In genomic region chr17:70053241-70054234, GRCh38 we compare ENCODE assay signal across 14 cellular contexts. TPM values are rescaled to one million over a fixed set of nuclear protein-coding genes. Genes with fewer than 3 reads are reported as not detected.
DNase-seq lines count a peak whose midpoint lies in the region; ATAC-seq and TF ChIP-seq lines count a peak whose summit lies in the region.
"Had no signal": no experiment of that assay in that cellular context is flagged by ENCODE, and none has a peak within 500 bp of the region (broad histone marks: within the 10 kb centered on the region; RNA-seq: fewer than 3 reads in every experiment).

No MANE protein-coding gene starts in this region.

- 35 to 41% methylated on average over 13 of the region's 13 CpGs for WGBS in testis, 2 donors

- no peaks in the 10 kb centered on the region for H3K9me3 ChIP-seq in mucosa of descending colon
- H3K9me3 ChIP-seq in testis, result no peaks in the 10 kb centered on the region
- H3K9me3 ChIP-seq: transverse colon had no signal

- no peaks in the 10 kb centered on the region for H3K4me1 Mint-ChIP-seq in Calu3 (ENCODE audit: low read depth, unreplicated experiment)

- BruUV-seq in Calu3 (replicated peaks; lab: Mats Ljungman, UMichigan), result no TSS peak

- no peaks in the 10 kb centered on the region for H3K27me3 Mint-ChIP-seq in Calu3 (ENCODE audit: unreplicated experiment)

- intact Hi-C loops in mucosa of descending colon (cut with DNase I, micrococcal nuclease), result no loop called here
- intact Hi-C loops in testis (cut with DNase I; ENCODE audit: low total_unique reads), result no loop called here
- intact Hi-C loops in Calu3 (cut with micrococcal nuclease; ENCODE audit: unreplicated experiment), result no loop called here

- no peaks in the 10 kb centered on the region for H3K9me3 Mint-ChIP-seq in Calu3 (ENCODE audit: low read depth, unreplicated experiment)
- H3K9me3 Mint-ChIP-seq: T-helper 1 cell treated with Interleukin-12 subunit alpha and Interleukin-12 subunit beta and Interleukin-4 antibody, amounts not matched to agents 30 μg/mL and 1 μg/mL, for 36 hours had no signal

- H3K27ac ChIP-seq in testis, result peak overlapping the region; percentile 54 to 76
- H3K27ac ChIP-seq: 22Rv1, transverse colon had no signal

- CTCF ChIA-PET in Calu3 (lab: Charles Lee), result no interaction called here

- H3K36me3 Mint-ChIP-seq in Calu3 (ENCODE audit: insufficient read depth, unreplicated experiment), result no peaks in the 10 kb centered on the region

- ATAC-seq in mucosa of descending colon (peak; percentile 31), HG02852 (IDR thresholded peaks at IDR 0.05; ENCODE audit: unreplicated experiment) (no peak)

- DNase-seq in NOMO-1 (lab: John Stamatoyannopoulos, UW; ENCODE audit: unreplicated experiment in 2 of 2), result peak; percentile 30 to 39
- no peak for DNase-seq in NOMO-1 treated with dmso at 0.1 percent for 144 hours (lab: John Stamatoyannopoulos, UW; ENCODE audit: unreplicated experiment)
- DNase-seq in epithelial cell of proximal tubule (ENCODE audit: low read depth), result no peak
- DNase-seq in mucosa of descending colon, result no peak
- peak; percentile 24 for DNase-seq in testis
- no peak for DNase-seq in NCI-H526 treated with DMSO at 0.1 percent for 48 hours (lab: John Stamatoyannopoulos, UW)
- DNase-seq in Calu3, result no peak
- DNase-seq: activated CD4-positive, alpha-beta T cell treated with anti-CD3 and anti-CD28 coated beads, Interleukin-2, amount 50 U/mL, for 4 hours; activated effector memory CD4-positive, alpha-beta T cell treated with anti-CD3 and anti-CD28 coated beads, Interleukin-2, amount 50 U/mL, for 16 hours; central memory CD4-positive, alpha-beta T cell; transverse colon had no signal

- no peak for TF ChIP-seq CTCF in epithelial cell of proximal tubule (conservative IDR thresholded peaks at IDR 0.05; ENCODE audit: low read depth, low read length)
- no peak for TF ChIP-seq CTCF in mucosa of descending colon (IDR thresholded peaks at IDR 0.05)
- no peak for TF ChIP-seq CTCF in testis (IDR thresholded peaks at IDR 0.05)
- no peak for TF ChIP-seq CTCF in Calu3 (IDR thresholded peaks at IDR 0.05; ENCODE audit: unreplicated experiment)

- H3K27me3 ChIP-seq in testis, result no peaks in the 10 kb centered on the region
- H3K27me3 ChIP-seq: transverse colon had no signal

- H3K4me1 ChIP-seq in mucosa of descending colon (ENCODE audit: low read depth) (no peaks in the 10 kb centered on the region), testis (peaks cover 8% of the 10 kb centered on the region)

- H3K4me3 Mint-ChIP-seq in Calu3 (ENCODE audit: low read depth, unreplicated experiment), result no peak overlapping the region
- H3K4me3 Mint-ChIP-seq: T-helper 1 cell treated with Interleukin-12 subunit alpha and Interleukin-12 subunit beta and Interleukin-4 antibody, amounts not matched to agents 30 μg/mL and 1 μg/mL, for 36 hours had no signal

- TF ChIP-seq POLR2A in testis (IDR thresholded peaks at IDR 0.05), result no peak

- no peak overlapping the region for H3K27ac Mint-ChIP-seq in Calu3 (ENCODE audit: unreplicated experiment)
- H3K27ac Mint-ChIP-seq: T-helper 1 cell treated with Interleukin-12 subunit alpha and Interleukin-12 subunit beta and Interleukin-4 antibody, amounts not matched to agents 30 μg/mL and 1 μg/mL, for 36 hours had no signal

- peak overlapping the region; percentile 15 for H3K4me3 ChIP-seq in epithelial cell of proximal tubule (ENCODE audit: low read depth, low read length)
- H3K4me3 ChIP-seq in mucosa of descending colon, result no peak overlapping the region
- H3K4me3 ChIP-seq in testis, result peak overlapping the region in 1 of 2 donors; percentile 19
- H3K4me3 ChIP-seq: transverse colon had no signal

- H3K36me3 ChIP-seq in mucosa of descending colon (ENCODE audit: low read depth) (no peaks in the 10 kb centered on the region), testis (ENCODE audit: low read depth, missing control alignments) (no peaks in the 10 kb centered on the region)
- H3K36me3 ChIP-seq: transverse colon had no signal

RNA-seq across cellular contexts. Expression of gene KCNJ16, which starts 21.5 kb away (rescaled TPM):
- total RNA-seq in epithelial cell of proximal tubule (7.2 and 25.9 TPM in 2 replicates), mucosa of descending colon (1 to 10 TPM in 1 of 3 donors, under 1 TPM in 1, not detected in 1; 0.09 to 1.1 TPM), testis (1 to 10 TPM; 2.0 to 2.2 TPM), Calu3 (2022) (not detected in 2 replicates)
- polyA plus RNA-seq in testis (ENCODE audit: insufficient read depth, low read depth, low replicate concordance), result 3.7 TPM

Comparison
In these comparisons a context has a peak if more than half of its experiments do, and no peak if none do; other contexts are left out.
1. DNase-seq: peak in NOMO-1 (2 of 2) and testis (single experiment); none in NOMO-1 treated with dmso at 0.1 percent for 144 hours (single experiment), epithelial cell of proximal tubule (single experiment), mucosa of descending colon (0 of 3), NCI-H526 treated with DMSO at 0.1 percent for 48 hours (single experiment) and Calu3 (single experiment).